Comparison of ENCODE assay signal across 17 cellular contexts in the genomic region with DNA sequence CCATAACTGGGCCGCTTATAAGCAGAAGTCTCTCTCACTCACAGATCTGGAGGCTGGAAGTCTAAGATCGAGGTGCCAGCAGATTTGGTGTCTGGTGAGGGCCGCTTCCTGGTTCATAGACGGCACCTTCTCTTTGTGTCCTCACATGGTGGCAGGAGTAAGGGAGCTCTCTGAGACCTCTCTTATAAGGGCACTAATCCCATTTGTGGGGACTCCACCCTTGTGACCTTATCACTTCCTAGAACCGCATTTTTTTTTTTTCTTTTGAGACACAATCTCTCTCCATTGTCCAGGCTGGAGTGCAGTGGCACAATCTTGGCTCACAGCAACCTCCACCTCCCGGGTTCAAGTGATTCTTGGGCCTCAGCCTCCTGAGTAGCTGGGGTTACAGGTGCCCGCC.
"Had no signal": no experiment of that assay in that cellular context is flagged by ENCODE, and none has a peak within 500 bp of the region (broad histone marks: within the 10 kb centered on the region; RNA-seq: fewer than 3 reads in every experiment).

No MANE protein-coding gene starts in this region.

- H3K4me1 ChIP-seq: parathyroid adenoma, thyroid gland, uterus had no signal

- H3K4me3 ChIP-seq: gastroesophageal sphincter, thyroid gland, upper lobe of left lung, uterus had no signal

- H3K27me3 ChIP-seq: gastroesophageal sphincter, thyroid gland, upper lobe of left lung, uterus had no signal

- H3K9ac ChIP-seq: parathyroid adenoma had no signal

- H3K36me3 ChIP-seq: uterus had no signal

- ATAC-seq: esophagus mucosa; gastroesophageal sphincter; left cardiac atrium; naive thymus-derived CD4-positive, alpha-beta T cell had no signal

- DNase-seq: effector memory CD4-positive, alpha-beta T cell; glutamatergic neuron; kidney; left cardiac atrium; mammary epithelial cell; naive thymus-derived CD4-positive, alpha-beta T cell; nephron progenitor cell; small intestine; stimulated activated CD4-positive, alpha-beta T cell treated with anti-CD3 and anti-CD28 coated beads, Interleukin-12 subunit alpha, Interleukin-12 subunit beta, amount 100 ng/mL, for 4 hours; stimulated activated naive CD4-positive, alpha-beta T cell; thyroid gland; upper lobe of left lung; uterus had no signal

- H2AFZ ChIP-seq: parathyroid adenoma had no signal

- H3K27ac ChIP-seq: gastroesophageal sphincter, parathyroid adenoma, thyroid gland, upper lobe of left lung, uterus had no signal

- H3K9me3 ChIP-seq: thyroid gland, uterus had no signal

- FAIRE-seq: endometrium, kidney, small intestine had no signal
